In the genomic region with DNA sequence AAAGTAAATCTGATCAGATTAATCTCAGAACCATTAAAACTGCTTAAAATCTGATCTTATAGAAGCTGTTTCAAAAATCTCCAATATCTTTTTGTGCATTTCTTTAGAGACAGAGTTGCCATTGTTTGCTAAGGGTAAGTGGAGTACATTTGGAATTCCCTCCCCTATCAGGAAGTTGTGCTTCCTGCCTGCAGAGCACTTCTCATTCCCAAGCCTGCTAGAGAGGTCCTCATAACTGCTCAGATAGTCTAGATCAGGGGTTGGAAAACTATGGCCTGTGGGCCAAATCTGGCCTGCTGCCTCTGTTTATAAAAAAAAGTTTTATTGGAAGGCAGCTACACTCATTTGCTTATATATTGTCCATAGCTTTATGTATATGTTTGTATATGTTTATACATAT, we compare ENCODE assay signal across 22 cellular contexts.
DNase-seq lines count a peak whose midpoint lies in the region; ATAC-seq and TF ChIP-seq lines count a peak whose summit lies in the region.
"Had no signal": no experiment of that assay in that cellular context is flagged by ENCODE, and none has a peak within 500 bp of the region (broad histone marks: within the 10 kb centered on the region; RNA-seq: fewer than 3 reads in every experiment).

No MANE protein-coding gene starts in this region.

- H3K27ac Mint-ChIP-seq in progenitor cell of endocrine pancreas, result peak overlapping the region; percentile 26
- H3K27ac Mint-ChIP-seq: B cell; CD4-positive, alpha-beta T cell; CD8-positive, alpha-beta T cell had no signal

- no peaks in the 10 kb centered on the region for H3K27me3 Mint-ChIP-seq in progenitor cell of endocrine pancreas
- H3K27me3 Mint-ChIP-seq: B cell; CD4-positive, alpha-beta T cell had no signal

- H3K4me3 ChIP-seq in heart left ventricle, result no peak overlapping the region
- H3K4me3 ChIP-seq: A549; BLaER1 treated with 17β-estradiol and CSF1 and Interleukin-3, amounts not matched to agents 10 nM and 100 nM; GM12878 had no signal

- no peak overlapping the region for H3K4me3 Mint-ChIP-seq in progenitor cell of endocrine pancreas (ENCODE audit: low read depth)
- H3K4me3 Mint-ChIP-seq: B cell; CD4-positive, alpha-beta T cell; CD8-positive, alpha-beta T cell had no signal

- intact Hi-C loops in heart left ventricle (cut with DNase I), result no loop called here

- no peaks in the 10 kb centered on the region for H3K27me3 ChIP-seq in heart left ventricle
- H3K27me3 ChIP-seq: BLaER1 treated with 17β-estradiol and CSF1 and Interleukin-3, amounts not matched to agents 10 nM and 100 nM had no signal

- H3K4me1 ChIP-seq in heart left ventricle, result peaks cover 0 to 6% (median 0%) of the 10 kb centered on the region in 12 donors

- TF ChIP-seq POLR2A in heart left ventricle (IDR thresholded peaks at IDR 0.05), result no peak

- no peaks in the 10 kb centered on the region for H3K36me3 ChIP-seq in heart left ventricle
- H3K36me3 ChIP-seq: BLaER1 treated with 17β-estradiol and CSF1 and Interleukin-3, amounts not matched to agents 10 nM and 100 nM had no signal

- no peaks in the 10 kb centered on the region for H3K4me1 Mint-ChIP-seq in progenitor cell of endocrine pancreas (ENCODE audit: low read depth)

- TF ChIP-seq CTCF in progenitor cell of endocrine pancreas (IDR thresholded peaks at IDR 0.05; ENCODE audit: unreplicated experiment), result no peak
- no peak for TF ChIP-seq CTCF in heart left ventricle (IDR thresholded peaks at IDR 0.05)

- H3K27ac ChIP-seq in heart left ventricle, result no peak overlapping the region
- H3K27ac ChIP-seq: 22Rv1; A549; BLaER1 treated with 17β-estradiol and CSF1 and Interleukin-3, amounts not matched to agents 10 nM and 100 nM; C4-2B had no signal

- ATAC-seq in heart left ventricle, result no peak
- ATAC-seq: A549; CD8-positive, alpha-beta T cell; GM12878 had no signal

- DNase-seq in COLO829 (ENCODE audit: low spot score) (peak; percentile 52), foreskin melanocyte (peak; percentile 32), progenitor cell of endocrine pancreas (ENCODE audit: low spot score, unreplicated experiment) (no peak), heart left ventricle (no peak)
- DNase-seq in stimulated activated CD4-positive, alpha-beta T cell treated with anti-CD3 and anti-CD28 coated beads, Interleukin-4, amount 100 ng/mL, for 24 hours, result no peak
- DNase-seq: AML-193; CD4-positive, alpha-beta T cell; CD8-positive, alpha-beta T cell; COR-L47; DMS 273 treated with DMSO at 0.1 percent for 48 hours; DMS153; DMS53; DMS79; DND-41; EL; GDM1 had no signal

- no peaks in the 10 kb centered on the region for H3K9me3 Mint-ChIP-seq in progenitor cell of endocrine pancreas (ENCODE audit: low read depth)
- H3K9me3 Mint-ChIP-seq: CD4-positive, alpha-beta T cell; CD8-positive, alpha-beta T cell had no signal

- no peaks in the 10 kb centered on the region for H3K9me3 ChIP-seq in heart left ventricle
- H3K9me3 ChIP-seq: A549; BLaER1 treated with 17β-estradiol and CSF1 and Interleukin-3, amounts not matched to agents 10 nM and 100 nM had no signal

- H3K36me3 Mint-ChIP-seq in progenitor cell of endocrine pancreas (ENCODE audit: insufficient read depth), result no peaks in the 10 kb centered on the region
- H3K36me3 Mint-ChIP-seq: CD8-positive, alpha-beta T cell had no signal

Comparison
In these comparisons a context has a peak if more than half of its experiments do, and no peak if none do; other contexts are left out.
1. DNase-seq: peak in COLO829 (single experiment) and foreskin melanocyte (single experiment); none in progenitor cell of endocrine pancreas (single experiment), stimulated activated CD4-positive, alpha-beta T cell treated with anti-CD3 and anti-CD28 coated beads, Interleukin-4, amount 100 ng/mL, for 24 hours (single experiment) and heart left ventricle (0 of 5).